Comparison of ENCODE assay signal across 1 cellular context in the genomic region with DNA sequence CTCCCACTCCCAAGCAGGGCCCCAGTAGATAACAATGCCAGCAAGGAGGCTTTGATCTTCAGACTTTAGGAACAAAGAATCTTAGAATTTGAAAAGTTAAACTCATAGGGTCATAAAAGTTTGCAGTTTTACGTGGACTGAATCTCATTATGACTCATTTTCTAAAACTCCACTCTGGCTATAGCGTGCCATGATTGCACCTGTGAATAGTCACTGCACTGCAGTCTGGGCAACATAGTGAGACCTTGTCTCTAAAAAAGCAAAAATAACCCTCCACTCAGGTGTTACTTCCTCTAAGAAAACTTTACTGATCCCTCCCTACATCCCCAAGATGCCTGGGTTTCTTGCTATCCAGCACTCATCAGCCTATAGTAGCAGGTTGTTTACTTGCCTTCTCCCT.
TF ChIP-seq lines count a peak whose summit lies in the region.

No MANE protein-coding gene starts in this region.

TF ChIP-seq in GM12878, 131 proteins besides CTCF, POLR2A, EP300 and RAD21 (continued from another document and continues in another):
- TF ChIP-seq, protein P1, sequence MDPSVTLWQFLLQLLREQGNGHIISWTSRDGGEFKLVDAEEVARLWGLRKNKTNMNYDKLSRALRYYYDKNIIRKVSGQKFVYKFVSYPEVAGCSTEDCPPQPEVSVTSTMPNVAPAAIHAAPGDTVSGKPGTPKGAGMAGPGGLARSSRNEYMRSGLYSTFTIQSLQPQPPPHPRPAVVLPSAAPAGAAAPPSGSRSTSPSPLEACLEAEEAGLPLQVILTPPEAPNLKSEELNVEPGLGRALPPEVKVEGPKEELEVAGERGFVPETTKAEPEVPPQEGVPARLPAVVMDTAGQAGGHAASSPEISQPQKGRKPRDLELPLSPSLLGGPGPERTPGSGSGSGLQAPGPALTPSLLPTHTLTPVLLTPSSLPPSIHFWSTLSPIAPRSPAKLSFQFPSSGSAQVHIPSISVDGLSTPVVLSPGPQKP (IDR thresholded peaks at IDR 0.05; ENCODE audit: low read depth, low read length) = no peak
- TF ChIP-seq JUNB (IDR thresholded peaks at IDR 0.05) (peak; percentile 98), TCF12 (IDR thresholded peaks at IDR 0.05; ENCODE audit: low read depth, low read length) (peak; percentile 84), SREBF2 (IDR thresholded peaks at IDR 0.05; ENCODE audit: low read length) (no peak), RBBP5 (conservative IDR thresholded peaks at IDR 0.05) (no peak), ZZZ3 (IDR thresholded peaks at IDR 0.05; ENCODE audit: control insufficient read depth, insufficient read length, low read depth) (no peak), EED (IDR thresholded peaks at IDR 0.05; ENCODE audit: low read depth) (peak; percentile 82), TCF3 (IDR thresholded peaks at IDR 0.05; ENCODE audit: borderline replicate concordance, insufficient read depth, low read depth, low read length) (peak; percentile 88), SUPT20H (IDR thresholded peaks at IDR 0.05; ENCODE audit: borderline replicate concordance, control insufficient read depth, low read depth, low read length) (no peak), IKZF1 (conservative IDR thresholded peaks at IDR 0.05) (0 out of 2 replicates have a peak, but pooled peaks have one; percentile 18), IRF4 (IDR thresholded peaks at IDR 0.05; ENCODE audit: low read depth, low read length) (peak; percentile 90), CBX5 (IDR thresholded peaks at IDR 0.05; ENCODE audit: low read depth) (peak; percentile 96; the same call in 1 of the 2 replicates), ZNF207 (IDR thresholded peaks at IDR 0.05; ENCODE audit: borderline replicate concordance) (no peak), IKZF2 (IDR thresholded peaks at IDR 0.05) (no peak), CEBPB (IDR thresholded peaks at IDR 0.05; ENCODE audit: borderline replicate concordance in 1 of 2, low read depth in 2 of 2, low read length in 2 of 2) (0 out of 4 replicates have a peak, but pooled peaks of 1 of the 2 experiments have one; percentile 47), RELA (IDR thresholded peaks at IDR 0.05; ENCODE audit: borderline replicate concordance, partially characterized antibody) (no peak), SMC3 (IDR thresholded peaks at IDR 0.05; ENCODE audit: borderline replicate concordance, low read length) (no peak), ATF2 (IDR thresholded peaks at IDR 0.05; ENCODE audit: low read length) (peak; percentile 93), NFIC (IDR thresholded peaks at IDR 0.05; ENCODE audit: low read depth, low read length) (peak; percentile 96), ZBTB11 (CRISPR knock-in tag; IDR thresholded peaks at IDR 0.05) (no peak), MAX (IDR thresholded peaks at IDR 0.05; ENCODE audit: low read depth, low read length) (no peak), BCL11A (IDR thresholded peaks at IDR 0.05; ENCODE audit: low read depth, low read length) (peak; percentile 73; the same call in 1 of the 2 replicates), CREM (IDR thresholded peaks at IDR 0.05; ENCODE audit: low read depth) (peak; percentile 90), FOS (IDR thresholded peaks at IDR 0.05; ENCODE audit: borderline replicate concordance, extremely low read depth, insufficient read length) (no peak), ZBED1 (IDR thresholded peaks at IDR 0.05; ENCODE audit: borderline replicate concordance) (peak; percentile 78; the same call in 1 of the 2 replicates), SRF (IDR thresholded peaks at IDR 0.05; ENCODE audit: low read depth in 2 of 2, low read length in 2 of 2) (no peak)
- TF ChIP-seq, protein P2, sequence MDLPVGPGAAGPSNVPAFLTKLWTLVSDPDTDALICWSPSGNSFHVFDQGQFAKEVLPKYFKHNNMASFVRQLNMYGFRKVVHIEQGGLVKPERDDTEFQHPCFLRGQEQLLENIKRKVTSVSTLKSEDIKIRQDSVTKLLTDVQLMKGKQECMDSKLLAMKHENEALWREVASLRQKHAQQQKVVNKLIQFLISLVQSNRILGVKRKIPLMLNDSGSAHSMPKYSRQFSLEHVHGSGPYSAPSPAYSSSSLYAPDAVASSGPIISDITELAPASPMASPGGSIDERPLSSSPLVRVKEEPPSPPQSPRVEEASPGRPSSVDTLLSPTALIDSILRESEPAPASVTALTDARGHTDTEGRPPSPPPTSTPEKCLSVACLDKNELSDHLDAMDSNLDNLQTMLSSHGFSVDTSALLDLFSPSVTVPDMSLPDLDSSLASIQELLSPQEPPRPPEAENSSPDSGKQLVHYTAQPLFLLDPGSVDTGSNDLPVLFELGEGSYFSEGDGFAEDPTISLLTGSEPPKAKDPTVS (IDR thresholded peaks at IDR 0.05; ENCODE audit: low read depth, low read length) = no peak
- TF ChIP-seq, protein P3, sequence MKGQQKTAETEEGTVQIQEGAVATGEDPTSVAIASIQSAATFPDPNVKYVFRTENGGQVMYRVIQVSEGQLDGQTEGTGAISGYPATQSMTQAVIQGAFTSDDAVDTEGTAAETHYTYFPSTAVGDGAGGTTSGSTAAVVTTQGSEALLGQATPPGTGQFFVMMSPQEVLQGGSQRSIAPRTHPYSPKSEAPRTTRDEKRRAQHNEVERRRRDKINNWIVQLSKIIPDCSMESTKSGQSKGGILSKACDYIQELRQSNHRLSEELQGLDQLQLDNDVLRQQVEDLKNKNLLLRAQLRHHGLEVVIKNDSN (IDR thresholded peaks at IDR 0.05; ENCODE audit: borderline replicate concordance, extremely low read length, insufficient read depth, low read depth, low read length) = no peak
- TF ChIP-seq, protein P4, sequence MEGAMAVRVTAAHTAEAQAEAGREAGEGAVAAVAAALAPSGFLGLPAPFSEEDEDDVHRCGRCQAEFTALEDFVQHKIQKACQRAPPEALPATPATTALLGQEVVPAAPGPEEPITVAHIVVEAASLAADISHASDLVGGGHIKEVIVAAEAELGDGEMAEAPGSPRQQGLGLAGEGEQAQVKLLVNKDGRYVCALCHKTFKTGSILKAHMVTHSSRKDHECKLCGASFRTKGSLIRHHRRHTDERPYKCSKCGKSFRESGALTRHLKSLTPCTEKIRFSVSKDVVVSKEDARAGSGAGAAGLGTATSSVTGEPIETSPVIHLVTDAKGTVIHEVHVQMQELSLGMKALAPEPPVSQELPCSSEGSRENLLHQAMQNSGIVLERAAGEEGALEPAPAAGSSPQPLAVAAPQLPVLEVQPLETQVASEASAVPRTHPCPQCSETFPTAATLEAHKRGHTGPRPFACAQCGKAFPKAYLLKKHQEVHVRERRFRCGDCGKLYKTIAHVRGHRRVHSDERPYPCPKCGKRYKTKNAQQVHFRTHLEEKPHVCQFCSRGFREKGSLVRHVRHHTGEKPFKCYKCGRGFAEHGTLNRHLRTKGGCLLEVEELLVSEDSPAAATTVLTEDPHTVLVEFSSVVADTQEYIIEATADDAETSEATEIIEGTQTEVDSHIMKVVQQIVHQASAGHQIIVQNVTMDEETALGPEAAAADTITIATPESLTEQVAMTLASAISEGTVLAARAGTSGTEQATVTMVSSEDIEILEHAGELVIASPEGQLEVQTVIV (IDR thresholded peaks at IDR 0.05; ENCODE audit: borderline replicate concordance, partially characterized antibody) = no peak
- TF ChIP-seq, protein P5, sequence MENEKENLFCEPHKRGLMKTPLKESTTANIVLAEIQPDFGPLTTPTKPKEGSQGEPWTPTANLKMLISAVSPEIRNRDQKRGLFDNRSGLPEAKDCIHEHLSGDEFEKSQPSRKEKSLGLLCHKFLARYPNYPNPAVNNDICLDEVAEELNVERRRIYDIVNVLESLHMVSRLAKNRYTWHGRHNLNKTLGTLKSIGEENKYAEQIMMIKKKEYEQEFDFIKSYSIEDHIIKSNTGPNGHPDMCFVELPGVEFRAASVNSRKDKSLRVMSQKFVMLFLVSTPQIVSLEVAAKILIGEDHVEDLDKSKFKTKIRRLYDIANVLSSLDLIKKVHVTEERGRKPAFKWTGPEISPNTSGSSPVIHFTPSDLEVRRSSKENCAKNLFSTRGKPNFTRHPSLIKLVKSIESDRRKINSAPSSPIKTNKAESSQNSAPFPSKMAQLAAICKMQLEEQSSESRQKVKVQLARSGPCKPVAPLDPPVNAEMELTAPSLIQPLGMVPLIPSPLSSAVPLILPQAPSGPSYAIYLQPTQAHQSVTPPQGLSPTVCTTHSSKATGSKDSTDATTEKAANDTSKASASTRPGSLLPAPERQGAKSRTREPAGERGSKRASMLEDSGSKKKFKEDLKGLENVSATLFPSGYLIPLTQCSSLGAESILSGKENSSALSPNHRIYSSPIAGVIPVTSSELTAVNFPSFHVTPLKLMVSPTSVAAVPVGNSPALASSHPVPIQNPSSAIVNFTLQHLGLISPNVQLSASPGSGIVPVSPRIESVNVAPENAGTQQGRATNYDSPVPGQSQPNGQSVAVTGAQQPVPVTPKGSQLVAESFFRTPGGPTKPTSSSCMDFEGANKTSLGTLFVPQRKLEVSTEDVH (IDR thresholded peaks at IDR 0.05; ENCODE audit: low read depth, partially characterized antibody) = no peak
- TF ChIP-seq, protein P6, sequence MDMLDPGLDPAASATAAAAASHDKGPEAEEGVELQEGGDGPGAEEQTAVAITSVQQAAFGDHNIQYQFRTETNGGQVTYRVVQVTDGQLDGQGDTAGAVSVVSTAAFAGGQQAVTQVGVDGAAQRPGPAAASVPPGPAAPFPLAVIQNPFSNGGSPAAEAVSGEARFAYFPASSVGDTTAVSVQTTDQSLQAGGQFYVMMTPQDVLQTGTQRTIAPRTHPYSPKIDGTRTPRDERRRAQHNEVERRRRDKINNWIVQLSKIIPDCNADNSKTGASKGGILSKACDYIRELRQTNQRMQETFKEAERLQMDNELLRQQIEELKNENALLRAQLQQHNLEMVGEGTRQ (IDR thresholded peaks at IDR 0.05; ENCODE audit: borderline replicate concordance, low read depth, low read length) = no peak
- TF ChIP-seq, protein P7, sequence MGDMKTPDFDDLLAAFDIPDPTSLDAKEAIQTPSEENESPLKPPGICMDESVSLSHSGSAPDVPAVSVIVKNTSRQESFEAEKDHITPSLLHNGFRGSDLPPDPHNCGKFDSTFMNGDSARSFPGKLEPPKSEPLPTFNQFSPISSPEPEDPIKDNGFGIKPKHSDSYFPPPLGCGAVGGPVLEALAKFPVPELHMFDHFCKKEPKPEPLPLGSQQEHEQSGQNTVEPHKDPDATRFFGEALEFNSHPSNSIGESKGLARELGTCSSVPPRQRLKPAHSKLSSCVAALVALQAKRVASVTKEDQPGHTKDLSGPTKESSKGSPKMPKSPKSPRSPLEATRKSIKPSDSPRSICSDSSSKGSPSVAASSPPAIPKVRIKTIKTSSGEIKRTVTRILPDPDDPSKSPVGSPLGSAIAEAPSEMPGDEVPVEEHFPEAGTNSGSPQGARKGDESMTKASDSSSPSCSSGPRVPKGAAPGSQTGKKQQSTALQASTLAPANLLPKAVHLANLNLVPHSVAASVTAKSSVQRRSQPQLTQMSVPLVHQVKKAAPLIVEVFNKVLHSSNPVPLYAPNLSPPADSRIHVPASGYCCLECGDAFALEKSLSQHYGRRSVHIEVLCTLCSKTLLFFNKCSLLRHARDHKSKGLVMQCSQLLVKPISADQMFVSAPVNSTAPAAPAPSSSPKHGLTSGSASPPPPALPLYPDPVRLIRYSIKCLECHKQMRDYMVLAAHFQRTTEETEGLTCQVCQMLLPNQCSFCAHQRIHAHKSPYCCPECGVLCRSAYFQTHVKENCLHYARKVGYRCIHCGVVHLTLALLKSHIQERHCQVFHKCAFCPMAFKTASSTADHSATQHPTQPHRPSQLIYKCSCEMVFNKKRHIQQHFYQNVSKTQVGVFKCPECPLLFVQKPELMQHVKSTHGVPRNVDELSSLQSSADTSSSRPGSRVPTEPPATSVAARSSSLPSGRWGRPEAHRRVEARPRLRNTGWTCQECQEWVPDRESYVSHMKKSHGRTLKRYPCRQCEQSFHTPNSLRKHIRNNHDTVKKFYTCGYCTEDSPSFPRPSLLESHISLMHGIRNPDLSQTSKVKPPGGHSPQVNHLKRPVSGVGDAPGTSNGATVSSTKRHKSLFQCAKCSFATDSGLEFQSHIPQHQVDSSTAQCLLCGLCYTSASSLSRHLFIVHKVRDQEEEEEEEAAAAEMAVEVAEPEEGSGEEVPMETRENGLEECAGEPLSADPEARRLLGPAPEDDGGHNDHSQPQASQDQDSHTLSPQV (IDR thresholded peaks at IDR 0.05) = no peak
